Comparison of ENCODE assay signal across 28 cellular contexts in the genomic region with DNA sequence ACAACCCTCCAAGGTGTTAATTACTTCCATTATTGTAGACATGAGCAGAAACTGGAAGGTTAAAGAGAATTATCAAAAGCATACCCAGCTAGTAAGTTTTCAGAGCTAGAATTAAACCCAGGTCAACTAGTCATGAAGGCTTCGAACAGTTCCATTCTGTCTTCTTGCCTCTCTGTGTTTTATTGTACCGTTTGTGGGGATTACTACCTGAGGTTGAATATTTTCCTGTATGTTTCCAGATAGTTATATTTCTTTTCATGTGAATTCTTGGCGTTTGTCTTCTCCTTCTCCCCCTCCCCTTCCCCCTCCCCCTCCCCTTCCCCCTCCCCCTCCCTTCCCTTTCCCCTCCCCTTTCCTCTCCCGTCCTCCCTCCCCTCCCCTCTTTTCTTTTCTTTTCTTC.
"Had no signal": no experiment of that assay in that cellular context is flagged by ENCODE, and none has a peak within 500 bp of the region (broad histone marks: within the 10 kb centered on the region; RNA-seq: fewer than 3 reads in every experiment).

No MANE protein-coding gene starts in this region.

- H3K27me3 Mint-ChIP-seq: stimulated activated memory B cell treated with anti-CD40 and anti-IgM and Interleukin-4, amounts not matched to agents 10 μg/mL and 1 μg/mL and 100 μg/mL, for 72 hours; stimulated activated naive B cell treated with anti-CD40 and anti-IgM and Interleukin-4, amounts not matched to agents 10 μg/mL and 1 μg/mL and 100 μg/mL, for 72 hours; stimulated activated naive CD8-positive, alpha-beta T cell treated with anti-CD3 and anti-CD28 coated beads, Interleukin-15, amount 100 ng/mL, for 72 hours; stimulated activated naive CD8-positive, alpha-beta T cell treated with anti-CD3 and anti-CD28 coated beads, Interleukin-15, Interleukin-2, amounts not matched to agents 100 ng/mL and 50 ng/mL, for 24 hours had no signal

- H3K9me3 Mint-ChIP-seq: stimulated activated effector memory CD8-positive, alpha-beta T cell treated with anti-CD3 and anti-CD28 coated beads, Interleukin-12 subunit alpha, Interleukin-12 subunit beta, amount 100 ng/mL, for 72 hours; stimulated activated memory B cell treated with anti-CD40 and anti-IgM and Interleukin-4, amounts not matched to agents 10 μg/mL and 1 μg/mL and 100 μg/mL, for 72 hours had no signal

- H3K4me3 ChIP-seq: stomach, suprapubic skin, testis, thoracic aorta, thyroid gland, tibial artery, tibial nerve, transverse colon, upper lobe of left lung, upper lobe of right lung, uterus, vagina had no signal

- DNase-seq: stimulated activated CD4-positive, alpha-beta T cell treated with anti-CD3 and anti-CD28 coated beads, Interleukin-2, amount 100 ng/mL, for 48 hours; stimulated activated CD4-positive, alpha-beta T cell treated with anti-CD3 and anti-CD28 coated beads, Interleukin-4, amount 100 ng/mL, for 1 hour; stimulated activated CD4-positive, alpha-beta T cell treated with anti-CD3 and anti-CD28 coated beads, Interleukin-4, amount 100 ng/mL, for 24 hours; stimulated activated CD4-positive, alpha-beta T cell treated with anti-CD3 and anti-CD28 coated beads, Interleukin-4, amount 100 ng/mL, for 4 hours; stimulated activated CD8-positive, alpha-beta memory T cell treated with anti-CD3 and anti-CD28 coated beads, Interleukin-4, amount 100 ng/mL, for 48 hours; stimulated activated naive B cell treated with anti-CD40 and anti-IgM and Interleukin-4, amounts not matched to agents 10 μg/mL and 1 μg/mL and 100 μg/mL, for 72 hours; stimulated activated naive CD4-positive, alpha-beta T cell; stimulated activated naive CD4-positive, alpha-beta T cell treated with Interleukin-2 at 50 U/mL for 16 hours; stimulated activated naive CD8-positive, alpha-beta T cell treated with anti-CD3 and anti-CD28 coated beads, Interleukin-15, amount 100 ng/mL, for 72 hours; stimulated activated naive CD8-positive, alpha-beta T cell treated with anti-CD3 and anti-CD28 coated beads, Interleukin-15, Interleukin-2, amounts not matched to agents 100 U/mL and 50 U/mL, for 24 hours; stomach; substantia nigra; testis; thyroid gland; transverse colon; trophoblast cell; upper lobe of left lung; upper lobe of right lung; uterus had no signal

- FAIRE-seq: urothelium cell line had no signal

- ATAC-seq: stimulated activated effector memory CD8-positive, alpha-beta T cell treated with anti-CD3 and anti-CD28 coated beads, Interleukin-12 subunit alpha, Interleukin-12 subunit beta, amount 100 ng/mL, for 72 hours; stimulated activated memory B cell treated with anti-CD40 and anti-IgM and Interleukin-4, amounts not matched to agents 10 μg/mL and 1 μg/mL and 100 μg/mL, for 72 hours; stimulated activated naive B cell treated with anti-CD40 and anti-IgM and Interleukin-4, amounts not matched to agents 10 μg/mL and 1 μg/mL and 100 μg/mL, for 72 hours; stimulated activated naive CD8-positive, alpha-beta T cell treated with anti-CD3 and anti-CD28 coated beads, Interleukin-15, amount 100 ng/mL, for 72 hours; stimulated activated naive CD8-positive, alpha-beta T cell treated with anti-CD3 and anti-CD28 coated beads, Interleukin-15, Interleukin-2, amounts not matched to agents 100 U/mL and 50 U/mL, for 24 hours; upper lobe of right lung had no signal

- H3K27ac ChIP-seq: stomach, suprapubic skin, testis, thoracic aorta, thyroid gland, tibial artery, tibial nerve, transverse colon, upper lobe of left lung, upper lobe of right lung, uterus, vagina had no signal

- H3K9me3 ChIP-seq: stomach, suprapubic skin, testis, thoracic aorta, thyroid gland, tibial artery, tibial nerve, transverse colon, upper lobe of left lung, upper lobe of right lung, uterus, vagina had no signal

- H3K27me3 ChIP-seq: stomach, suprapubic skin, testis, thyroid gland, tibial artery, tibial nerve, transverse colon, upper lobe of left lung, upper lobe of right lung, uterus, vagina had no signal

- H3K27ac Mint-ChIP-seq: stimulated activated effector memory CD8-positive, alpha-beta T cell treated with anti-CD3 and anti-CD28 coated beads, Interleukin-12 subunit alpha, Interleukin-12 subunit beta, amount 100 ng/mL, for 72 hours; stimulated activated memory B cell treated with anti-CD40 and anti-IgM and Interleukin-4, amounts not matched to agents 10 μg/mL and 1 μg/mL and 100 μg/mL, for 72 hours; stimulated activated naive B cell treated with anti-CD40 and anti-IgM and Interleukin-4, amounts not matched to agents 10 μg/mL and 1 μg/mL and 100 μg/mL, for 72 hours; stimulated activated naive CD8-positive, alpha-beta T cell treated with anti-CD3 and anti-CD28 coated beads, Interleukin-15, amount 100 ng/mL, for 72 hours; stimulated activated naive CD8-positive, alpha-beta T cell treated with anti-CD3 and anti-CD28 coated beads, Interleukin-15, Interleukin-2, amounts not matched to agents 100 ng/mL and 50 ng/mL, for 24 hours had no signal

- H3K4me1 ChIP-seq: stomach, suprapubic skin, testis, thyroid gland, tibial artery, tibial nerve, transverse colon, upper lobe of left lung, upper lobe of right lung, uterus, vagina had no signal

- H3K4me1 Mint-ChIP-seq: stimulated activated effector memory CD8-positive, alpha-beta T cell treated with anti-CD3 and anti-CD28 coated beads, Interleukin-12 subunit alpha, Interleukin-12 subunit beta, amount 100 ng/mL, for 72 hours; stimulated activated memory B cell treated with anti-CD40 and anti-IgM and Interleukin-4, amounts not matched to agents 10 μg/mL and 1 μg/mL and 100 μg/mL, for 72 hours; stimulated activated naive B cell treated with anti-CD40 and anti-IgM and Interleukin-4, amounts not matched to agents 10 μg/mL and 1 μg/mL and 100 μg/mL, for 72 hours; stimulated activated naive CD8-positive, alpha-beta T cell treated with anti-CD3 and anti-CD28 coated beads, Interleukin-15, amount 100 ng/mL, for 72 hours had no signal

- H3K36me3 ChIP-seq: stomach, suprapubic skin, thoracic aorta, thyroid gland, tibial artery, tibial nerve, transverse colon, upper lobe of left lung, upper lobe of right lung, uterus, vagina had no signal

- H3K4me3 Mint-ChIP-seq: stimulated activated effector memory CD8-positive, alpha-beta T cell treated with anti-CD3 and anti-CD28 coated beads, Interleukin-12 subunit alpha, Interleukin-12 subunit beta, amount 100 ng/mL, for 72 hours; stimulated activated memory B cell treated with anti-CD40 and anti-IgM and Interleukin-4, amounts not matched to agents 10 μg/mL and 1 μg/mL and 100 μg/mL, for 72 hours; stimulated activated naive B cell treated with anti-CD40 and anti-IgM and Interleukin-4, amounts not matched to agents 10 μg/mL and 1 μg/mL and 100 μg/mL, for 72 hours; stimulated activated naive CD8-positive, alpha-beta T cell treated with anti-CD3 and anti-CD28 coated beads, Interleukin-15, amount 100 ng/mL, for 72 hours; stimulated activated naive CD8-positive, alpha-beta T cell treated with anti-CD3 and anti-CD28 coated beads, Interleukin-15, Interleukin-2, amounts not matched to agents 100 ng/mL and 50 ng/mL, for 24 hours had no signal

- H3K36me3 Mint-ChIP-seq: stimulated activated effector memory CD8-positive, alpha-beta T cell treated with anti-CD3 and anti-CD28 coated beads, Interleukin-12 subunit alpha, Interleukin-12 subunit beta, amount 100 ng/mL, for 72 hours; stimulated activated memory B cell treated with anti-CD40 and anti-IgM and Interleukin-4, amounts not matched to agents 10 μg/mL and 1 μg/mL and 100 μg/mL, for 72 hours; stimulated activated naive B cell treated with anti-CD40 and anti-IgM and Interleukin-4, amounts not matched to agents 10 μg/mL and 1 μg/mL and 100 μg/mL, for 72 hours had no signal
